ENCODE assay signal across 1 cellular context in the genomic region with DNA sequence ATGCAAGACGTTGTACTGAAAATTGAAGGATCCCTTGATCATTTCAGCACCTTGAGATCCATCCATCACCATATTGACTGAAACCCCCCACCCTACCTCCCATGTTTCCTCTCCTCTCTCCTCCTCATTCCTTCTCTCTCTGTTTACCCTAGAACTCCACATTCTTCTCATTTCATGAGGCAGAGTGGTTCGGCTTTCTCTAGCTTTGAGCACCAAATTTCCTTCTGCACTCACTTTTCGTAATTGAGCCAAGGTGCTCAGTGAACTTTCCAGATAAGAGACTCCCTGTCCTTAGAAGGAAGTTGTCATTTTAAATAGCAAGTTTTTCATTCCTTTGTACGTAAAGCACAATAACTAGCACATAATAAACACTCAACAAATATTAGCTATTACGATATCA.
TF ChIP-seq lines count a peak whose summit lies in the region.

No MANE protein-coding gene starts in this region.

TF ChIP-seq in GM23338, 12 proteins besides CTCF, POLR2A, EP300 and RAD21 (continued from another document):
- TF ChIP-seq, protein P1, sequence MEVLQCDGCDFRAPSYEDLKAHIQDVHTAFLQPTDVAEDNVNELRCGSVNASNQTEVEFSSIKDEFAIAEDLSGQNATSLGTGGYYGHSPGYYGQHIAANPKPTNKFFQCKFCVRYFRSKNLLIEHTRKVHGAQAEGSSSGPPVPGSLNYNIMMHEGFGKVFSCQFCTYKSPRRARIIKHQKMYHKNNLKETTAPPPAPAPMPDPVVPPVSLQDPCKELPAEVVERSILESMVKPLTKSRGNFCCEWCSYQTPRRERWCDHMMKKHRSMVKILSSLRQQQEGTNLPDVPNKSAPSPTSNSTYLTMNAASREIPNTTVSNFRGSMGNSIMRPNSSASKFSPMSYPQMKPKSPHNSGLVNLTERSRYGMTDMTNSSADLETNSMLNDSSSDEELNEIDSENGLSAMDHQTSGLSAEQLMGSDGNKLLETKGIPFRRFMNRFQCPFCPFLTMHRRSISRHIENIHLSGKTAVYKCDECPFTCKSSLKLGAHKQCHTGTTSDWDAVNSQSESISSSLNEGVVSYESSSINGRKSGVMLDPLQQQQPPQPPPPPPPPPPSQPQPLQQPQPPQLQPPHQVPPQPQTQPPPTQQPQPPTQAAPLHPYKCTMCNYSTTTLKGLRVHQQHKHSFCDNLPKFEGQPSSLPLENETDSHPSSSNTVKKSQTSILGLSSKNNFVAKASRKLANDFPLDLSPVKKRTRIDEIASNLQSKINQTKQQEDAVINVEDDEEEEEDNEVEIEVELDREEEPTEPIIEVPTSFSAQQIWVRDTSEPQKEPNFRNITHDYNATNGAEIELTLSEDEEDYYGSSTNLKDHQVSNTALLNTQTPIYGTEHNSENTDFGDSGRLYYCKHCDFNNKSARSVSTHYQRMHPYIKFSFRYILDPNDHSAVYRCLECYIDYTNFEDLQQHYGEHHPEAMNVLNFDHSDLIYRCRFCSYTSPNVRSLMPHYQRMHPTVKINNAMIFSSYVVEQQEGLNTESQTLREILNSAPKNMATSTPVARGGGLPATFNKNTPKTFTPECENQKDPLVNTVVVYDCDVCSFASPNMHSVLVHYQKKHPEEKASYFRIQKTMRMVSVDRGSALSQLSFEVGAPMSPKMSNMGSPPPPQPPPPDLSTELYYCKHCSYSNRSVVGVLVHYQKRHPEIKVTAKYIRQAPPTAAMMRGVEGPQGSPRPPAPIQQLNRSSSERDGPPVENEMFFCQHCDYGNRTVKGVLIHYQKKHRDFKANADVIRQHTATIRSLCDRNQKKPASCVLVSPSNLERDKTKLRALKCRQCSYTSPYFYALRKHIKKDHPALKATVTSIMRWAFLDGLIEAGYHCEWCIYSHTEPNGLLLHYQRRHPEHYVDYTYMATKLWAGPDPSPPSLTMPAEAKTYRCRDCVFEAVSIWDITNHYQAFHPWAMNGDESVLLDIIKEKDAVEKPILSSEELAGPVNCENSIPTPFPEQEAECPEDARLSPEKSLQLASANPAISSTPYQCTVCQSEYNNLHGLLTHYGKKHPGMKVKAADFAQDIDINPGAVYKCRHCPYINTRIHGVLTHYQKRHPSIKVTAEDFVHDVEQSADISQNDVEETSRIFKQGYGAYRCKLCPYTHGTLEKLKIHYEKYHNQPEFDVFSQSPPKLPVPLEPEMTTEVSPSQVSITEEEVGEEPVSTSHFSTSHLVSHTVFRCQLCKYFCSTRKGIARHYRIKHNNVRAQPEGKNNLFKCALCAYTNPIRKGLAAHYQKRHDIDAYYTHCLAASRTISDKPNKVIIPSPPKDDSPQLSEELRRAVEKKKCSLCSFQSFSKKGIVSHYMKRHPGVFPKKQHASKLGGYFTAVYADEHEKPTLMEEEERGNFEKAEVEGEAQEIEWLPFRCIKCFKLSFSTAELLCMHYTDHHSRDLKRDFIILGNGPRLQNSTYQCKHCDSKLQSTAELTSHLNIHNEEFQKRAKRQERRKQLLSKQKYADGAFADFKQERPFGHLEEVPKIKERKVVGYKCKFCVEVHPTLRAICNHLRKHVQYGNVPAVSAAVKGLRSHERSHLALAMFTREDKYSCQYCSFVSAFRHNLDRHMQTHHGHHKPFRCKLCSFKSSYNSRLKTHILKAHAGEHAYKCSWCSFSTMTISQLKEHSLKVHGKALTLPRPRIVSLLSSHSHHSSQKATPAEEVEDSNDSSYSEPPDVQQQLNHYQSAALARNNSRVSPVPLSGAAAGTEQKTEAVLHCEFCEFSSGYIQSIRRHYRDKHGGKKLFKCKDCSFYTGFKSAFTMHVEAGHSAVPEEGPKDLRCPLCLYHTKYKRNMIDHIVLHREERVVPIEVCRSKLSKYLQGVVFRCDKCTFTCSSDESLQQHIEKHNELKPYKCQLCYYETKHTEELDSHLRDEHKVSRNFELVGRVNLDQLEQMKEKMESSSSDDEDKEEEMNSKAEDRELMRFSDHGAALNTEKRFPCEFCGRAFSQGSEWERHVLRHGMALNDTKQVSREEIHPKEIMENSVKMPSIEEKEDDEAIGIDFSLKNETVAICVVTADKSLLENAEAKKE (CRISPR knock-in tag; IDR thresholded peaks at IDR 0.05), result no peak
- no peak for TF ChIP-seq CREB1 (CRISPR knock-in tag; IDR thresholded peaks at IDR 0.05; ENCODE audit: low read depth)
